Comparison of ENCODE assay signal across 8 cellular contexts in genomic region chr1:7616076-7616833, GRCh38.
DNase-seq lines count a peak whose midpoint lies in the region; ATAC-seq, FAIRE-seq and TF ChIP-seq lines count a peak whose summit lies in the region.

No MANE protein-coding gene starts in this region.

- peaks cover 3% of the 10 kb centered on the region for H3K27me3 Mint-ChIP-seq in activated CD4-positive, alpha-beta T cell treated with anti-CD3 and anti-CD28 coated beads for 36 hours

- WGBS in small intestine, 3 donors = 24 to 27% (median 26%) methylated on average over 14 of the region's 14 CpGs

- intact Hi-C loops in activated CD4-positive, alpha-beta T cell treated with anti-CD3 and anti-CD28 coated beads for 36 hours (cut with DNase I, micrococcal nuclease) = no loop called here
- intact Hi-C loops in cardiac septum (cut with DNase I) = loop anchor here (2.0 to 10.0 kb wide), 4 partner anchors 29 to 325 kb away; no protein-coding TSS in a partner anchor
- intact Hi-C loops in kidney (cut with DNase I) = no loop called here

- H3K36me3 ChIP-seq in small intestine (ENCODE audit: control insufficient read depth in 2 of 2, insufficient read depth in 2 of 2, low read length in 2 of 2) = no peaks in the 10 kb centered on the region
- no peaks in the 10 kb centered on the region for H3K36me3 ChIP-seq in kidney (ENCODE audit: control insufficient read depth in 1 of 2, insufficient read depth in 2 of 2, low read length in 2 of 2)

- no peak for ATAC-seq in activated CD4-positive, alpha-beta T cell treated with anti-CD3 and anti-CD28 coated beads for 36 hours
- ATAC-seq in HG02798 (IDR thresholded peaks at IDR 0.05; ENCODE audit: poor library complexity, unreplicated experiment) = no peak

- no peak overlapping the region for H3K27ac Mint-ChIP-seq in activated CD4-positive, alpha-beta T cell treated with anti-CD3 and anti-CD28 coated beads for 36 hours

- no peaks in the 10 kb centered on the region for H3K36me3 Mint-ChIP-seq in activated CD4-positive, alpha-beta T cell treated with anti-CD3 and anti-CD28 coated beads for 36 hours (ENCODE audit: low read depth)

- no peaks in the 10 kb centered on the region for H3K4me1 Mint-ChIP-seq in activated CD4-positive, alpha-beta T cell treated with anti-CD3 and anti-CD28 coated beads for 36 hours

- H3K9me3 ChIP-seq in small intestine (ENCODE audit: control insufficient read depth, low read depth) (no peaks in the 10 kb centered on the region), kidney (ENCODE audit: control insufficient read depth in 1 of 2, low read length in 2 of 2) (no peaks in the 10 kb centered on the region)

- CTCF ChIA-PET in activated CD4-positive, alpha-beta T cell treated with anti-CD3 and anti-CD28 coated beads for 36 hours (lab: Charles Lee) = no interaction called here

- H3K9me3 Mint-ChIP-seq in activated CD4-positive, alpha-beta T cell treated with anti-CD3 and anti-CD28 coated beads for 36 hours (ENCODE audit: low read depth) = no peaks in the 10 kb centered on the region

- no peaks in the 10 kb centered on the region for H3K27me3 ChIP-seq in small intestine (ENCODE audit: control insufficient read depth in 2 of 2, insufficient read depth in 2 of 2, low read length in 2 of 2)

- no peak overlapping the region for H3K9ac ChIP-seq in kidney (ENCODE audit: low read length in 2 of 2)

- POLR2A ChIA-PET in activated CD4-positive, alpha-beta T cell treated with anti-CD3 and anti-CD28 coated beads for 36 hours (lab: Charles Lee) = no interaction called here

- H3K4me3 ChIP-seq in small intestine (ENCODE audit: low read depth in 1 of 2, low read length in 2 of 2) (no peak overlapping the region), kidney (ENCODE audit: low read length in 2 of 2) (no peak overlapping the region)

- FAIRE-seq in small intestine (lab: Jason Lieb, UNC) = no peak
- FAIRE-seq in kidney (lab: Jason Lieb, UNC) = no peak

- no peak overlapping the region for H3K4me3 Mint-ChIP-seq in activated CD4-positive, alpha-beta T cell treated with anti-CD3 and anti-CD28 coated beads for 36 hours

- TF ChIP-seq CTCF in kidney (IDR thresholded peaks at IDR 0.05; ENCODE audit: borderline replicate concordance, extremely low read depth, insufficient read depth) = no peak

- H3K27ac ChIP-seq in small intestine (ENCODE audit: low read depth in 1 of 2, low read length in 1 of 2) (no peak overlapping the region), kidney (ENCODE audit: low read depth in 2 of 2, low read length in 2 of 2) (no peak overlapping the region)

- no peaks in the 10 kb centered on the region for H3K4me1 ChIP-seq in small intestine (ENCODE audit: control insufficient read depth in 2 of 2, insufficient read depth in 1 of 2, low read depth in 1 of 2, low read length in 1 of 2)
- H3K4me1 ChIP-seq in kidney (ENCODE audit: control insufficient read depth in 1 of 2, insufficient read depth in 1 of 2, low read depth in 1 of 2, low read length in 2 of 2) = peaks cover 0 to 6% of the 10 kb centered on the region in 2 donors

- DNase-seq in activated CD4-positive, alpha-beta T cell treated with anti-CD3 and anti-CD28 coated beads for 36 hours = peak; percentile 56
- DNase-seq in activated CD4-positive, alpha-beta T cell treated with anti-CD3 and anti-CD28 coated beads for 1 hour = no peak
- DNase-seq in activated CD4-positive, alpha-beta T cell treated with anti-CD3 and anti-CD28 coated beads, Interleukin-2, amount 50 U/mL, for 48 hours = peak; percentile 16 to 17
- DNase-seq in cardiac septum (ENCODE audit: low spot score) (peak; percentile 86), small intestine (peak; percentile 18), NCI-H128 (lab: John Stamatoyannopoulos, UW; ENCODE audit: unreplicated experiment) (no peak), kidney (no peak)

Comparison
In these comparisons a context has a peak if more than half of its experiments do, and no peak if none do; other contexts are left out.
1. DNase-seq: peak in activated CD4-positive, alpha-beta T cell treated with anti-CD3 and anti-CD28 coated beads for 36 hours (single experiment), activated CD4-positive, alpha-beta T cell treated with anti-CD3 and anti-CD28 coated beads, Interleukin-2, amount 50 U/mL, for 48 hours (2 of 2), cardiac septum (single experiment) and small intestine (single experiment); none in activated CD4-positive, alpha-beta T cell treated with anti-CD3 and anti-CD28 coated beads for 1 hour (single experiment), NCI-H128 (single experiment) and kidney (single experiment).